In genomic region chr21:42653492-42654061, GRCh38 we compare ENCODE assay signal across 8 cellular contexts. TPM values are rescaled to one million over a fixed set of nuclear protein-coding genes. Genes with fewer than 3 reads are reported as not detected.
DNase-seq lines count a peak whose midpoint lies in the region; ATAC-seq and TF ChIP-seq lines count a peak whose summit lies in the region.

PDE9A (plus strand) TSS chr21:42653621; CDS start chr21:42653815, 194 bp downstream.

- intact Hi-C loops in T-helper 2 cell treated with Interferon-gamma antibody and Interleukin-4, amounts not matched to agents 100 ng/mL and 5 ng/mL, for 36 hours (cut with micrococcal nuclease), result no loop called here
- intact Hi-C loops in vagina (cut with DNase I), result loop anchor here (5.0 kb wide), 1 partner anchor 164 kb away; no protein-coding TSS in a partner anchor

- peak within 1 kb of the TSS; percentile 64 for H3K4me3 ChIP-seq in effector memory CD4-positive, alpha-beta T cell (ENCODE audit: insufficient read depth, low read depth, low read length, poor library complexity, severe bottlenecking)
- peak within 1 kb of the TSS; percentile 55 to 79 for H3K4me3 ChIP-seq in muscle layer of duodenum (ENCODE audit: low read depth in 1 of 2, low read length in 2 of 2)
- peak within 1 kb of the TSS; percentile 68 to 93 for H3K4me3 ChIP-seq in vagina

- peaks cover 4% of the 10 kb centered on the region for H3K27me3 ChIP-seq in effector memory CD4-positive, alpha-beta T cell (replicated peaks; ENCODE audit: control insufficient read depth, insufficient read depth, low read length, poor library complexity, severe bottlenecking)
- H3K27me3 ChIP-seq in muscle layer of duodenum (ENCODE audit: low read depth, low read length) (peaks cover 14% of the 10 kb centered on the region), vagina (no peaks in the 10 kb centered on the region)

- H3K9me3 ChIP-seq in effector memory CD4-positive, alpha-beta T cell (ENCODE audit: control insufficient read depth, low read length), result no peaks in the 10 kb centered on the region
- H3K9me3 ChIP-seq in muscle layer of duodenum (ENCODE audit: control insufficient read depth in 1 of 2, low read length in 2 of 2) (no peaks in the 10 kb centered on the region), vagina (no peaks in the 10 kb centered on the region)

- TF ChIP-seq CTCF in vagina (IDR thresholded peaks at IDR 0.05), result no peak

- H3K27ac ChIP-seq in effector memory CD4-positive, alpha-beta T cell (ENCODE audit: insufficient read depth, low read length, poor library complexity, severe bottlenecking), result peak within 1 kb of the TSS; percentile 25
- no peak within 1 kb of the TSS for H3K27ac ChIP-seq in muscle layer of duodenum (ENCODE audit: low read length)
- peak within 1 kb of the TSS; percentile 57 for H3K27ac ChIP-seq in vagina

- no peaks in the 10 kb centered on the region for H3K36me3 ChIP-seq in effector memory CD4-positive, alpha-beta T cell (ENCODE audit: control insufficient read depth, insufficient read depth, low read length)
- H3K36me3 ChIP-seq in muscle layer of duodenum (ENCODE audit: control insufficient read depth in 1 of 2, insufficient read depth in 2 of 2, low read length in 2 of 2) (no peaks in the 10 kb centered on the region), vagina (no peaks in the 10 kb centered on the region)

- no peak for TF ChIP-seq POLR2A in vagina (IDR thresholded peaks at IDR 0.05)

- DNase-seq in DMS53 (lab: John Stamatoyannopoulos, UW) (peak; percentile 72), DMS53 treated with DMSO at 0.1 percent for 48 hours (lab: John Stamatoyannopoulos, UW; ENCODE audit: unreplicated experiment) (no peak), vagina (ENCODE audit: extremely low spot score in 2 of 2) (no peak), SHP77 treated with DMSO at 0.1 percent for 48 hours (lab: John Stamatoyannopoulos, UW) (no peak)
- no peak for DNase-seq in effector memory CD4-positive, alpha-beta T cell

- ATAC-seq in HG02938 (IDR thresholded peaks at IDR 0.05; ENCODE audit: unreplicated experiment), result no peak

- H3K4me1 ChIP-seq in effector memory CD4-positive, alpha-beta T cell (ENCODE audit: control insufficient read depth, insufficient read depth, low read length, poor library complexity, severe bottlenecking), result peaks cover 18% of the 10 kb centered on the region
- peaks cover 6 to 55% of the 10 kb centered on the region in 2 donors for H3K4me1 ChIP-seq in muscle layer of duodenum (ENCODE audit: control insufficient read depth in 1 of 2, insufficient read depth in 2 of 2, low read length in 2 of 2)
- peaks cover 30% of the 10 kb centered on the region for H3K4me1 ChIP-seq in vagina

RNA-seq across cellular contexts. Expression of gene PDE9A, which starts in this region (rescaled TPM):
- 10.4 and 12.6 TPM in 2 replicates for total RNA-seq in T-helper 2 cell treated with Interferon-gamma antibody and Interleukin-4, amounts not matched to agents 100 ng/mL and 5 ng/mL, for 36 hours
- total RNA-seq in vagina, result 9.6 TPM
